ENCODE assay signal across 34 cellular contexts in the genomic region with DNA sequence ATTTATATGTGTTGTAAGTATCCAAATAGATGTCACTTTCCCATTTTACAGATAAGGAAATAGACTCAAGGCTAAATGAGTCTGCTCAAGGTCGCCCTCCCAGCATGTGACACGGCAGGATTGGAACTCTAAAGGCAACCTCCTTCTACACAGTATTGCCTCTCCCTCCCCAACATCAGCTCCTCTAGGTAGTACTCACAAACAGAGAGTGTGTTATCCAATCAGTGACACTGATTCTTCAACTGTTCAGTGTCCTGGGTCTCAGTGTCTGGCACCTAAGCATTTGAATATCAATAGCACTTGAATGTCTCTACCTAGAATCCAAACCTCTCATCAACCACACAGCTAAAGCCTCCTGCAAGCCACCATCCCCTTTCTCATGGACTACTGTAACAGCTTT.
"Had no signal": no experiment of that assay in that cellular context is flagged by ENCODE, and none has a peak within 500 bp of the region (broad histone marks: within the 10 kb centered on the region; RNA-seq: fewer than 3 reads in every experiment).

No MANE protein-coding gene starts in this region.

- H3K36me3 Mint-ChIP-seq: activated CD4-positive, alpha-beta memory T cell treated with anti-CD3 and anti-CD28 coated beads for 36 hours; activated CD8-positive, alpha-beta memory T cell treated with anti-CD3 and anti-CD28 coated beads, Interleukin-2, amount 10 ng/mL, durations not matched to agents 7 days and 5 days; activated naive CD4-positive, alpha-beta T cell treated with anti-CD3 and anti-CD28 coated beads, Interleukin-2, amount 50 U/mL, for 24 hours; activated naive CD8-positive, alpha-beta T cell treated with anti-CD3 and anti-CD28 coated beads for 36 hours had no signal

- H3K27ac ChIP-seq: adrenal gland, body of pancreas, epithelial cell of prostate, esophagus squamous epithelium, heart left ventricle, WERI-Rb-1 had no signal

- DNase-seq: activated CD4-positive, alpha-beta memory T cell treated with anti-CD3 and anti-CD28 coated beads for 36 hours; activated CD4-positive, alpha-beta T cell treated with anti-CD3 and anti-CD28 coated beads for 36 hours; activated CD4-positive, alpha-beta T cell treated with anti-CD3 and anti-CD28 coated beads, Interleukin-2, amount 10 ng/mL, durations not matched to agents 24 days and 14 days; activated CD4-positive, CD25-positive, alpha-beta regulatory T cell; activated CD4-positive, CD25-positive, alpha-beta regulatory T cell treated with anti-CD3 and anti-CD28 coated beads, Interleukin-2, amount 50 U/mL, for 72 hours; activated CD8-positive, alpha-beta memory T cell treated with anti-CD3 and anti-CD28 coated beads, Interleukin-2, amount 10 ng/mL, durations not matched to agents 7 days and 5 days; activated CD8-positive, alpha-beta memory T cell treated with anti-CD3 and anti-CD28 coated beads, Interleukin-2, amount 50 U/mL, for 4 hours; activated CD8-positive, alpha-beta T cell treated with anti-CD3 and anti-CD28 coated beads, Interleukin-2, amount 10 ng/mL, durations not matched to agents 7 days and 5 days; activated effector memory CD4-positive, alpha-beta T cell treated with anti-CD3 and anti-CD28 coated beads, Interleukin-2, amount 50 U/mL, for 16 hours; activated naive CD4-positive, alpha-beta T cell treated with anti-CD3 and anti-CD28 coated beads for 36 hours; activated naive CD8-positive, alpha-beta T cell treated with anti-CD3 and anti-CD28 coated beads for 36 hours; activated naive CD8-positive, alpha-beta T cell treated with anti-CD3 and anti-CD28 coated beads, Interleukin-2, amount 50 U/mL, for 24 hours; activated T-cell treated with anti-CD3 and anti-CD28 coated beads, Interleukin-2, amount 50 U/mL, for 1 hour; activated T-cell treated with anti-CD3 and anti-CD28 coated beads, Interleukin-2, amount 50 U/mL, for 48 hours; adrenal gland; amygdala; aorta; body of pancreas; caudate nucleus; cortex of kidney; dermis blood vessel endothelial cell; effector CD4-positive, alpha-beta T cell; effector memory CD8-positive, alpha-beta T cell; esophagus squamous epithelium; glutamatergic neuron; heart left ventricle; T-helper 17 cell; T1000; WERI-Rb-1 had no signal

- H3K27me3 Mint-ChIP-seq: activated CD4-positive, alpha-beta T cell treated with anti-CD3 and anti-CD28 coated beads, Interleukin-2, amount 10 ng/mL, durations not matched to agents 24 days and 14 days; activated CD8-positive, alpha-beta memory T cell treated with anti-CD3 and anti-CD28 coated beads, Interleukin-2, amount 10 ng/mL, durations not matched to agents 7 days and 5 days; activated naive CD8-positive, alpha-beta T cell treated with anti-CD3 and anti-CD28 coated beads for 36 hours had no signal

- H3K4me1 Mint-ChIP-seq: activated CD4-positive, alpha-beta T cell treated with anti-CD3 and anti-CD28 coated beads for 36 hours; activated CD4-positive, alpha-beta T cell treated with anti-CD3 and anti-CD28 coated beads, Interleukin-2, amount 10 ng/mL, durations not matched to agents 24 days and 14 days; activated CD8-positive, alpha-beta memory T cell treated with anti-CD3 and anti-CD28 coated beads, Interleukin-2, amount 10 ng/mL, durations not matched to agents 7 days and 5 days; activated naive CD4-positive, alpha-beta T cell treated with anti-CD3 and anti-CD28 coated beads, Interleukin-2, amount 50 U/mL, for 24 hours; activated naive CD8-positive, alpha-beta T cell treated with anti-CD3 and anti-CD28 coated beads for 36 hours; activated naive CD8-positive, alpha-beta T cell treated with anti-CD3 and anti-CD28 coated beads, Interleukin-2, amount 50 U/mL, for 24 hours had no signal

- H3K36me3 ChIP-seq: adrenal gland, esophagus squamous epithelium, heart left ventricle, WERI-Rb-1 had no signal

- H3K27me3 ChIP-seq: body of pancreas, esophagus squamous epithelium, heart left ventricle had no signal

- H3K9me3 Mint-ChIP-seq: activated CD4-positive, alpha-beta T cell treated with anti-CD3 and anti-CD28 coated beads, Interleukin-2, amount 10 ng/mL, durations not matched to agents 24 days and 14 days; activated naive CD4-positive, alpha-beta T cell treated with anti-CD3 and anti-CD28 coated beads, Interleukin-2, amount 50 U/mL, for 24 hours; activated T-helper 1 cell treated with anti-CD3 and anti-CD28 coated beads, Interleukin-12 subunit alpha, Interleukin-12 subunit beta, Interleukin-2, Interleukin-4 antibody, amounts not matched to agents 30 ng/mL and 10 ng/mL and 1 ng/mL, durations not matched to agents 14 hours and 24 hours and 36 hours; activated T-helper 2 cell treated with anti-CD3 and anti-CD28 coated beads, Interferon-gamma antibody, Interleukin-2, Interleukin-4, amounts not matched to agents 10 μg/mL and 5 μg/mL and 100 μg/mL, durations not matched to agents 14 hours and 24 hours and 36 hours; effector memory CD8-positive, alpha-beta T cell; T-helper 2 cell treated with Interferon-gamma antibody and Interleukin-4, amounts not matched to agents 5 μg/mL and 100 μg/mL, for 36 hours had no signal

- H3K4me3 ChIP-seq: adrenal gland, body of pancreas, esophagus squamous epithelium, heart left ventricle had no signal

- H3K27ac Mint-ChIP-seq: activated CD4-positive, alpha-beta memory T cell treated with anti-CD3 and anti-CD28 coated beads for 36 hours; activated CD4-positive, alpha-beta T cell treated with anti-CD3 and anti-CD28 coated beads for 36 hours; activated CD4-positive, alpha-beta T cell treated with anti-CD3 and anti-CD28 coated beads, Interleukin-2, amount 10 ng/mL, durations not matched to agents 24 days and 14 days; activated CD8-positive, alpha-beta memory T cell treated with anti-CD3 and anti-CD28 coated beads, Interleukin-2, amount 10 ng/mL, durations not matched to agents 7 days and 5 days; activated CD8-positive, alpha-beta T cell treated with anti-CD3 and anti-CD28 coated beads, Interleukin-2, amount 10 ng/mL, durations not matched to agents 7 days and 5 days; activated naive CD4-positive, alpha-beta T cell treated with anti-CD3 and anti-CD28 coated beads for 36 hours; activated naive CD8-positive, alpha-beta T cell treated with anti-CD3 and anti-CD28 coated beads for 36 hours; activated naive CD8-positive, alpha-beta T cell treated with anti-CD3 and anti-CD28 coated beads, Interleukin-2, amount 50 U/mL, for 24 hours; activated T-helper 1 cell treated with anti-CD3 and anti-CD28 coated beads, Interleukin-12 subunit alpha, Interleukin-12 subunit beta, Interleukin-2, Interleukin-4 antibody, amounts not matched to agents 30 ng/mL and 10 ng/mL and 1 ng/mL, durations not matched to agents 14 hours and 24 hours and 36 hours; activated T-helper 2 cell treated with anti-CD3 and anti-CD28 coated beads, Interferon-gamma antibody, Interleukin-2, Interleukin-4, amounts not matched to agents 10 μg/mL and 5 μg/mL and 100 μg/mL, durations not matched to agents 14 hours and 24 hours and 36 hours; effector memory CD8-positive, alpha-beta T cell; T-helper 17 cell; T-helper 2 cell treated with Interferon-gamma antibody and Interleukin-4, amounts not matched to agents 5 μg/mL and 100 μg/mL, for 36 hours had no signal

- ATAC-seq: activated CD4-positive, alpha-beta T cell treated with anti-CD3 and anti-CD28 coated beads for 36 hours; activated CD8-positive, alpha-beta memory T cell treated with anti-CD3 and anti-CD28 coated beads, Interleukin-2, amount 10 ng/mL, durations not matched to agents 7 days and 5 days; activated CD8-positive, alpha-beta T cell treated with anti-CD3 and anti-CD28 coated beads, Interleukin-2, amount 10 ng/mL, durations not matched to agents 7 days and 5 days; activated naive CD8-positive, alpha-beta T cell treated with anti-CD3 and anti-CD28 coated beads, Interleukin-2, amount 50 U/mL, for 24 hours; body of pancreas; effector memory CD8-positive, alpha-beta T cell; heart left ventricle; T-helper 17 cell had no signal

- H3K9me3 ChIP-seq: adrenal gland, body of pancreas, heart left ventricle had no signal

- H3K4me1 ChIP-seq: adrenal gland, body of pancreas, esophagus squamous epithelium had no signal

- H3K4me3 Mint-ChIP-seq: activated CD4-positive, alpha-beta memory T cell treated with anti-CD3 and anti-CD28 coated beads for 36 hours; activated CD4-positive, alpha-beta T cell treated with anti-CD3 and anti-CD28 coated beads for 36 hours; activated CD4-positive, alpha-beta T cell treated with anti-CD3 and anti-CD28 coated beads, Interleukin-2, amount 10 ng/mL, durations not matched to agents 24 days and 14 days; activated CD8-positive, alpha-beta memory T cell treated with anti-CD3 and anti-CD28 coated beads, Interleukin-2, amount 10 ng/mL, durations not matched to agents 7 days and 5 days; activated CD8-positive, alpha-beta T cell treated with anti-CD3 and anti-CD28 coated beads, Interleukin-2, amount 10 ng/mL, durations not matched to agents 7 days and 5 days; activated naive CD4-positive, alpha-beta T cell treated with anti-CD3 and anti-CD28 coated beads for 36 hours; activated naive CD4-positive, alpha-beta T cell treated with anti-CD3 and anti-CD28 coated beads, Interleukin-2, amount 50 U/mL, for 24 hours; activated naive CD8-positive, alpha-beta T cell treated with anti-CD3 and anti-CD28 coated beads for 36 hours; activated naive CD8-positive, alpha-beta T cell treated with anti-CD3 and anti-CD28 coated beads, Interleukin-2, amount 50 U/mL, for 24 hours; activated T-helper 1 cell treated with anti-CD3 and anti-CD28 coated beads, Interleukin-12 subunit alpha, Interleukin-12 subunit beta, Interleukin-2, Interleukin-4 antibody, amounts not matched to agents 30 ng/mL and 10 ng/mL and 1 ng/mL, durations not matched to agents 14 hours and 24 hours and 36 hours; effector memory CD8-positive, alpha-beta T cell; T-helper 17 cell; T-helper 2 cell treated with Interferon-gamma antibody and Interleukin-4, amounts not matched to agents 5 μg/mL and 100 μg/mL, for 36 hours had no signal
